In the genomic region with DNA sequence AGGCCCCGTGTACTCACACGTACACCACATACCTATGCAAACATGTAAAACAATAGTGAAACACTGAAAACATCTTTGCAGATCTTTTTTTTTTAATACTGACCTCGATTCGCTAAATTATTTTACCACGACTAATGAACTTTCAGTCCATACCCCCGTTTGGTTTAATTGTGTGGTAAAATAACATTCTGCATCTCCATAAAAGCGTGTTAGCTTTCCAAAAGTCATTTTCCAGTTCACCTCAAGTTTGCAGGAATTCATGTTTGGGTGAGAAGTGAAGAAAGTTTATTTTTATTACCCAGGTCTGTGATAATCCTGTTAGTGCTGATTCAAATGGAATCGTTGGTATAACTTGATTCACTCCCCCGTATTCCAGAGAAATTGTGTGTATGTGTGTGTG, we compare ENCODE assay signal across 8 cellular contexts. TPM values are rescaled to one million over a fixed set of nuclear protein-coding genes. Genes with fewer than 3 reads are reported as not detected.
DNase-seq lines count a peak whose midpoint lies in the region; ATAC-seq and TF ChIP-seq lines count a peak whose summit lies in the region.

No MANE protein-coding gene starts in this region.

- H3K27ac Mint-ChIP-seq in CD4-positive, alpha-beta memory T cell: peak overlapping the region; percentile 89 to 99 (median 96)
- peak overlapping the region; percentile 58 for H3K27ac Mint-ChIP-seq in neural crest cell (ENCODE audit: unreplicated experiment)

- H3K27me3 ChIP-seq in CD4-positive, alpha-beta memory T cell (ENCODE audit: insufficient read depth, low read length): no peaks in the 10 kb centered on the region

- POLR2A ChIA-PET in CD4-positive, alpha-beta memory T cell (lab: Charles Lee; ENCODE audit: partially characterized antibody): interaction anchor here (0.7 to 4.2 kb wide), 11 partner anchors 9 to 1252 kb away, joined by 3 to 62 read pairs (median 4); a partner anchor contains a TSS
- POLR2A ChIA-PET in OCI-LY7 (lab: Charles Lee): interaction anchor here (0.6 to 1.5 kb wide), 4 partner anchors 9 to 246 kb away, joined by 3 to 7 read pairs (median 4); no protein-coding TSS in a partner anchor

- CTCF ChIA-PET in CD4-positive, alpha-beta memory T cell (lab: Charles Lee; ENCODE audit: partially characterized antibody): interaction anchor here (0.5 to 3.6 kb wide), 7 partner anchors 10 to 1258 kb away, joined by 3 to 20 read pairs (median 3); no protein-coding TSS in a partner anchor
- CTCF ChIA-PET in OCI-LY7 (lab: Charles Lee; ENCODE audit: unreplicated experiment): no interaction called here

- intact Hi-C loops in CD4-positive, alpha-beta memory T cell (cut with micrococcal nuclease): loop anchor here (1.0 to 10.0 kb wide), 7 partner anchors 37 to 1628 kb away; a partner anchor contains a TSS
- intact Hi-C loops in OCI-LY7 (cut with micrococcal nuclease; ENCODE audit: unreplicated experiment): loop anchor here (1.0 to 5.0 kb wide), 4 partner anchors 91 to 1627 kb away; a partner anchor contains a TSS

- peaks cover 0 to 2% (median 0%) of the 10 kb centered on the region in 8 donors for H3K9me3 Mint-ChIP-seq in CD4-positive, alpha-beta memory T cell
- no peaks in the 10 kb centered on the region for H3K9me3 Mint-ChIP-seq in neural crest cell

- H3K9me2 ChIP-seq in OCI-LY7 (ENCODE audit: insufficient read depth, low read length): no peaks in the 10 kb centered on the region

- peaks cover 20 to 22% of the 10 kb centered on the region in 2 donors for H3K36me3 Mint-ChIP-seq in CD4-positive, alpha-beta memory T cell
- peaks cover 3% of the 10 kb centered on the region for H3K36me3 Mint-ChIP-seq in neural crest cell (ENCODE audit: low read depth)

- ATAC-seq in HG03432 (IDR thresholded peaks at IDR 0.05; ENCODE audit: unreplicated experiment) (no peak), HG02588 (IDR thresholded peaks at IDR 0.05; ENCODE audit: unreplicated experiment) (no peak)

- H3K4me2 ChIP-seq in OCI-LY7 (ENCODE audit: low read length): peak overlapping the region; percentile 87

- BruUV-seq in OCI-LY7 (replicated peaks; lab: Mats Ljungman, UMichigan): no TSS peak

- H3K27ac ChIP-seq in CD4-positive, alpha-beta memory T cell (ENCODE audit: low read depth, low read length): peak overlapping the region; percentile 70
- H3K27ac ChIP-seq in OCI-LY7 (ENCODE audit: low read depth, low read length, poor library complexity, severe bottlenecking): peak overlapping the region; percentile 71
- peak overlapping the region; percentile 76 for H3K27ac ChIP-seq in epithelial cell of prostate

- H3K9me3 ChIP-seq in CD4-positive, alpha-beta memory T cell (ENCODE audit: control insufficient read depth in 1 of 2, low read length in 2 of 2): no peaks in the 10 kb centered on the region
- no peaks in the 10 kb centered on the region for H3K9me3 ChIP-seq in OCI-LY7 (ENCODE audit: low read length)

- peaks cover 37% of the 10 kb centered on the region for H3K4me1 ChIP-seq in CD4-positive, alpha-beta memory T cell (ENCODE audit: insufficient read depth, low read length)
- peaks cover 15% of the 10 kb centered on the region for H3K4me1 ChIP-seq in OCI-LY7 (ENCODE audit: insufficient read depth, low read length, poor library complexity, severe bottlenecking)

- H4K20me1 ChIP-seq in OCI-LY7 (ENCODE audit: insufficient read depth, low read length): no peaks in the 10 kb centered on the region

- peaks cover 32 to 50% (median 42%) of the 10 kb centered on the region in 4 donors for H3K4me1 Mint-ChIP-seq in CD4-positive, alpha-beta memory T cell
- H3K4me1 Mint-ChIP-seq in neural crest cell: peaks cover 34% of the 10 kb centered on the region

- H3K27me3 Mint-ChIP-seq in CD4-positive, alpha-beta memory T cell: no peaks in the 10 kb centered on the region
- H3K27me3 Mint-ChIP-seq in neural crest cell (ENCODE audit: low read depth): no peaks in the 10 kb centered on the region

- no peak for DNase-seq in CD4-positive, alpha-beta memory T cell
- DNase-seq in OCI-LY7 (ENCODE audit: low spot score) (no peak), epithelial cell of prostate (ENCODE audit: low read depth, low spot score) (no peak), neural crest cell (ENCODE audit: low read depth, low spot score) (no peak), mesenteric fat pad (ENCODE audit: low spot score) (no peak), DMS153 (lab: John Stamatoyannopoulos, UW) (no peak)

- peak overlapping the region; percentile 90 for H2AFZ ChIP-seq in OCI-LY7 (ENCODE audit: low read length)

- TF ChIP-seq CTCF in OCI-LY7 (conservative IDR thresholded peaks at IDR 0.05; ENCODE audit: low read length) (no peak), neural crest cell (conservative IDR thresholded peaks at IDR 0.05) (no peak)

- peaks cover 41% of the 10 kb centered on the region for H3K79me2 ChIP-seq in OCI-LY7 (ENCODE audit: insufficient read depth, low read depth, low read length)

- H3K36me3 ChIP-seq in CD4-positive, alpha-beta memory T cell (ENCODE audit: insufficient read depth, low read length): no peaks in the 10 kb centered on the region
- peaks cover 9% of the 10 kb centered on the region; the same call in 1 of the 2 replicates for H3K36me3 ChIP-seq in OCI-LY7 (ENCODE audit: insufficient read depth, low read length)

- H3K4me3 ChIP-seq in CD4-positive, alpha-beta memory T cell (ENCODE audit: low read length in 2 of 2): peak overlapping the region; percentile 61 to 84
- peak overlapping the region; percentile 81 for H3K4me3 ChIP-seq in OCI-LY7 (ENCODE audit: low read depth, low read length, poor library complexity, severe bottlenecking)

- peak overlapping the region; percentile 92 to 100 (median 98) for H3K4me3 Mint-ChIP-seq in CD4-positive, alpha-beta memory T cell
- peak overlapping the region; percentile 96 for H3K4me3 Mint-ChIP-seq in neural crest cell

RNA-seq across cellular contexts. Expression of a gene that starts 0.7 kb away (rescaled TPM):
- 1 to 10 TPM; 6.8 to 7.4 TPM for total RNA-seq in CD4-positive, alpha-beta memory T cell
- 10 to 100 TPM; 10.0 to 13.2 TPM for polyA plus RNA-seq in CD4-positive, alpha-beta memory T cell
- total RNA-seq in OCI-LY7 (2014; rRNA removed; shearing (Covaris generic)): 4.1 and 5.9 TPM in 2 replicates
- total RNA-seq in OCI-LY7 (2022): 5.2 and 6.8 TPM in 2 replicates
- total RNA-seq in neural crest cell: 7.8 and 8.9 TPM in 2 replicates
- total RNA-seq in mesenteric fat pad: 3.2 TPM

RNA-seq across cellular contexts. Expression of a gene that starts 0.8 kb away (rescaled TPM):
- total RNA-seq in CD4-positive, alpha-beta memory T cell: 10 to 100 TPM; 94.6 to 99.9 TPM
- polyA plus RNA-seq in CD4-positive, alpha-beta memory T cell: 10 to 100 TPM; 46.4 to 48.0 TPM
- total RNA-seq in OCI-LY7 (2014; rRNA removed; shearing (Covaris generic)): 53.0 and 55.4 TPM in 2 replicates
- total RNA-seq in OCI-LY7 (2022) (73.9 and 81.2 TPM in 2 replicates), neural crest cell (77.0 and 79.3 TPM in 2 replicates), mesenteric fat pad (79.3 TPM)
